10 cellular contexts compared by ENCODE assay signal in the genomic region with DNA sequence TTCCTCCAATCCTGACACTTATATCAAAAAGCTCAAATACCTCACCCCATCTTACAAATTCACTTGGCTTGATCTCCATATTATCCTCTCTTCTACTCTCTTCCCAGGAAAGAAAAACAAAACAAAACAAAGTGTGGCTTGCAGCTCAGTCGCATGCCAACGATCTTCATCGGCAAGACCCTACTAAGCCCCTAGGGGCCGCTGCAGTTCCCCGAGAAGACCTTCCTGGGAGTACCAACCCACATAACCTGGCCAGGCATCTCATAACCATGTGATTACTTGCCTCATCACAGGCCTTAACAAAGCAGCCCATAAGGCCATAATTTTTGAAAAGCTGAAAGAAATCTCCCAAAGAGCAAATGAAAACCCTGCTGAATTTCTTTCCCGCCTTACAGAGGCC.
DNase-seq lines count a peak whose midpoint lies in the region; ATAC-seq and TF ChIP-seq lines count a peak whose summit lies in the region.
"Had no signal": no experiment of that assay in that cellular context is flagged by ENCODE, and none has a peak within 500 bp of the region (broad histone marks: within the 10 kb centered on the region; RNA-seq: fewer than 3 reads in every experiment).

No MANE protein-coding gene starts in this region.

- intact Hi-C loops in upper lobe of right lung (cut with DNase I) = no loop called here

- H3K27me3 Mint-ChIP-seq in stimulated activated naive CD8-positive, alpha-beta T cell treated with anti-CD3 and anti-CD28 coated beads, Interleukin-15, amount 100 ng/mL, for 72 hours = no peaks in the 10 kb centered on the region

- no peak overlapping the region for H3K27ac ChIP-seq in upper lobe of right lung

- H3K4me3 Mint-ChIP-seq in stimulated activated naive CD8-positive, alpha-beta T cell treated with anti-CD3 and anti-CD28 coated beads, Interleukin-15, amount 100 ng/mL, for 72 hours = peak overlapping the region in 1 of 2 donors; percentile 23

- H3K4me1 ChIP-seq in upper lobe of right lung = no peaks in the 10 kb centered on the region

- H3K9me3 Mint-ChIP-seq in stimulated activated naive CD8-positive, alpha-beta T cell treated with anti-CD3 and anti-CD28 coated beads, Interleukin-15, amount 100 ng/mL, for 72 hours = peaks cover 19 to 41% of the 10 kb centered on the region in 2 donors

- peak overlapping the region; percentile 2 to 22 for H3K27ac Mint-ChIP-seq in stimulated activated naive CD8-positive, alpha-beta T cell treated with anti-CD3 and anti-CD28 coated beads, Interleukin-15, amount 100 ng/mL, for 72 hours

- H3K4me3 ChIP-seq in upper lobe of right lung = no peak overlapping the region

- TF ChIP-seq CTCF in upper lobe of right lung (IDR thresholded peaks at IDR 0.05) = peak; percentile 13

- no peak for DNase-seq in stimulated activated naive CD8-positive, alpha-beta T cell treated with anti-CD3 and anti-CD28 coated beads, Interleukin-15, amount 100 ng/mL, for 72 hours
- DNase-seq in stimulated activated naive CD8-positive, alpha-beta T cell treated with anti-CD3 and anti-CD28 coated beads, Interleukin-15, Interleukin-2, amounts not matched to agents 100 U/mL and 50 U/mL, for 24 hours = no peak
- DNase-seq in NCI-H526 (lab: John Stamatoyannopoulos, UW) (peak; percentile 8 to 79), ecto neural progenitor cell (ENCODE audit: low spot score) (peak; percentile 58), upper lobe of right lung (no peak), kidney glomerular epithelial cell (lab: John Stamatoyannopoulos, UW) (no peak), OCI-M2 (lab: John Stamatoyannopoulos, UW; ENCODE audit: unreplicated experiment) (no peak), GM03348 (ENCODE audit: low spot score) (no peak)
- DNase-seq: effector CD4-positive, alpha-beta T cell had no signal

- no peaks in the 10 kb centered on the region for H3K9me3 ChIP-seq in upper lobe of right lung

- ATAC-seq in stimulated activated naive CD8-positive, alpha-beta T cell treated with anti-CD3 and anti-CD28 coated beads, Interleukin-15, amount 100 ng/mL, for 72 hours = no peak
- ATAC-seq in stimulated activated naive CD8-positive, alpha-beta T cell treated with anti-CD3 and anti-CD28 coated beads, Interleukin-15, Interleukin-2, amounts not matched to agents 100 U/mL and 50 U/mL, for 24 hours = no peak
- peak; percentile 48 for ATAC-seq in upper lobe of right lung
- ATAC-seq: sciatic nerve had no signal

- no peaks in the 10 kb centered on the region for H3K36me3 ChIP-seq in upper lobe of right lung

- H3K4me1 Mint-ChIP-seq in stimulated activated naive CD8-positive, alpha-beta T cell treated with anti-CD3 and anti-CD28 coated beads, Interleukin-15, amount 100 ng/mL, for 72 hours = peaks cover 30% of the 10 kb centered on the region

- no peaks in the 10 kb centered on the region for H3K27me3 ChIP-seq in upper lobe of right lung

Comparison
In these comparisons a context has a peak if more than half of its experiments do, and no peak if none do; other contexts are left out.
1. DNase-seq: peak in NCI-H526 (2 of 2) and ecto neural progenitor cell (single experiment); none in stimulated activated naive CD8-positive, alpha-beta T cell treated with anti-CD3 and anti-CD28 coated beads, Interleukin-15, amount 100 ng/mL, for 72 hours (0 of 2), stimulated activated naive CD8-positive, alpha-beta T cell treated with anti-CD3 and anti-CD28 coated beads, Interleukin-15, Interleukin-2, amounts not matched to agents 100 U/mL and 50 U/mL, for 24 hours (single experiment), upper lobe of right lung (single experiment), kidney glomerular epithelial cell (single experiment), OCI-M2 (single experiment) and GM03348 (single experiment).